In the genomic region with DNA sequence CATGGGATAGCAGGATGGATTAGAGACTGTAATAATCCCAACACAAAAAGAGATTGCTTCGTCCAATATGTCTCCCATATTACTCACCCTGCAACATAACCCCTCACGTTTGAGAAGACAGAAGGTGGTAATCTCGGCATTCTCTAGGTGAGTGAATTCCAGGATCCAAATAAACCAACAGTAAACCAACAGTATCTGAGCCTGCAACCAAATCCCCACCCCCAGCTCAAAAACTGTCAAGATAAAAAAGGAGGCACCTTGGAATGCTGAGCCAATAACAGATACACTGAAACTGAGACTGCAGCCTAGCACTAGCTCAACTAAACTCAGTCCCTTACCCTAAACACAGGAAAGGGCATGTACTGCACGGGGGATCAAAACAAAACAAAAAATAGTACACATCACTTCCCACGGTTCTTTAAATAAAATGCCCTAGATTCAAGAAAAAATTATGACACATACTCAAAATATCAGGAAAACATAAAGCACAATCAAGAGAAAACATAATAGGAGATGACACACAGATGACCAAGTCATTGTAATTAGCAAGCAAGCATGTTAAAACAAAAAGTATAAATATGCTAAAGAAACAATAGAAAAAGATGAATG, we compare ENCODE assay signal across 16 cellular contexts. TPM values are rescaled to one million over a fixed set of nuclear protein-coding genes. Genes with fewer than 3 reads are reported as not detected.
DNase-seq lines count a peak whose midpoint lies in the region; ATAC-seq and TF ChIP-seq lines count a peak whose summit lies in the region.
"Had no signal": no experiment of that assay in that cellular context is flagged by ENCODE, and none has a peak within 500 bp of the region (broad histone marks: within the 10 kb centered on the region; RNA-seq: fewer than 3 reads in every experiment).

No MANE protein-coding gene starts in this region.

- no peak overlapping the region for H2AFZ ChIP-seq in trophoblast cell (ENCODE audit: insufficient read depth, low read length, poor library complexity)

- no peak overlapping the region for H3K23ac ChIP-seq in trophoblast cell (ENCODE audit: low read length)

- H3K79me1 ChIP-seq in trophoblast cell (ENCODE audit: low read length) = no peaks in the 10 kb centered on the region

- no CpG with 5 or more reads among the region's 5 CpGs for WGBS in trophoblast cell (ENCODE audit: extremely low coverage, insufficient coverage, insufficient read length)

- no peaks in the 10 kb centered on the region for H3K27me3 ChIP-seq in trophoblast cell (ENCODE audit: insufficient read depth, low read length)
- H3K27me3 ChIP-seq: ovary, thyroid gland had no signal

- H3K27ac ChIP-seq in RWPE1 = no peak overlapping the region
- no peak overlapping the region for H3K27ac ChIP-seq in trophoblast cell (ENCODE audit: low read depth, low read length)
- H3K27ac ChIP-seq: 22Rv1, ovary, thyroid gland had no signal

- peaks cover 5 to 6% of the 10 kb centered on the region in 2 experiments for H3K4me1 ChIP-seq in trophoblast cell (ENCODE audit: control insufficient read depth in 1 of 2, insufficient read depth in 2 of 2, low read length in 2 of 2)
- H3K4me1 ChIP-seq: thyroid gland had no signal

- H2BK12ac ChIP-seq in trophoblast cell (ENCODE audit: low read length) = no peak overlapping the region

- H2BK120ac ChIP-seq in trophoblast cell (ENCODE audit: insufficient read depth, low read length, poor library complexity) = no peak overlapping the region

- H3K18ac ChIP-seq in trophoblast cell (ENCODE audit: low read length) = no peak overlapping the region

- H3K9me3 ChIP-seq in trophoblast cell (ENCODE audit: insufficient read depth, low read depth, low read length) = peaks cover 5% of the 10 kb centered on the region
- H3K9me3 ChIP-seq: ovary, thyroid gland had no signal

- no peak overlapping the region for H4K12ac ChIP-seq in trophoblast cell (ENCODE audit: low read depth, low read length)

- DNase-seq in NCI-H82 (lab: John Stamatoyannopoulos, UW) = peak; percentile 50
- DNase-seq in NCI-H82 treated with DMSO at 0.1 percent for 48 hours (lab: John Stamatoyannopoulos, UW; ENCODE audit: unreplicated experiment) = no peak
- peak; percentile 31 for DNase-seq in RWPE1 (ENCODE audit: low spot score)
- peak; percentile 83 for DNase-seq in dermis blood vessel endothelial cell
- DNase-seq in trophoblast cell = no peak
- DNase-seq in SIG-M5 treated with dmso at 0.1 percent for 504 hours (lab: John Stamatoyannopoulos, UW; ENCODE audit: unreplicated experiment) = no peak
- DNase-seq: activated naive CD4-positive, alpha-beta T cell treated with anti-CD3 and anti-CD28 coated beads, Interleukin-2, amount 10 ng/mL, durations not matched to agents 7 days and 5 days; NCI-H1436 treated with DMSO at 0.1 percent for 48 hours; NCI-H774; ovary; SHP77 treated with DMSO at 0.1 percent for 48 hours; stimulated activated CD4-positive, alpha-beta T cell treated with anti-CD3 and anti-CD28 coated beads, Interleukin-15, amount 100 ng/mL, for 24 hours; thyroid gland had no signal

- no peak overlapping the region for H3K4me3 ChIP-seq in trophoblast cell (ENCODE audit: low read depth, low read length)
- H3K4me3 ChIP-seq: ovary, thyroid gland had no signal

- ATAC-seq in HG02623 (IDR thresholded peaks at IDR 0.05; ENCODE audit: unreplicated experiment) (no peak), HG03378 (IDR thresholded peaks at IDR 0.05; ENCODE audit: unreplicated experiment) (no peak)

- no peak overlapping the region for H2BK5ac ChIP-seq in trophoblast cell (ENCODE audit: low read depth, low read length, poor library complexity)

- H4K8ac ChIP-seq in trophoblast cell (ENCODE audit: low read depth, low read length) = peak overlapping the region; percentile 28

- no peaks in the 10 kb centered on the region for H3K79me2 ChIP-seq in trophoblast cell (ENCODE audit: control insufficient read depth, insufficient read depth, low read length, poor library complexity)

- peaks cover 0 to 5% of the 10 kb centered on the region in 2 experiments for H3K36me3 ChIP-seq in trophoblast cell (ENCODE audit: control insufficient read depth in 1 of 2, insufficient read depth in 2 of 2, low read length in 2 of 2)
- H3K36me3 ChIP-seq: ovary, thyroid gland had no signal

- no peak overlapping the region for H3K4ac ChIP-seq in trophoblast cell (ENCODE audit: low read depth, low read length)

- H2AK5ac ChIP-seq in trophoblast cell (ENCODE audit: low read length) = no peak overlapping the region

- no peak overlapping the region for H3K4me2 ChIP-seq in trophoblast cell (ENCODE audit: low read length)

- no peak for TF ChIP-seq CTCF in RWPE1 (conservative IDR thresholded peaks at IDR 0.05; ENCODE audit: low read depth)

- no peak overlapping the region for H4K91ac ChIP-seq in trophoblast cell (ENCODE audit: low read depth, low read length)

- POLR2A ChIA-PET in RWPE1 (lab: Yijun Ruan, JAX; ENCODE audit: low non-redundant PET) = no interaction called here

- no peak overlapping the region for H3K14ac ChIP-seq in trophoblast cell (ENCODE audit: low read length)

- no peak overlapping the region for H3K9ac ChIP-seq in trophoblast cell (ENCODE audit: low read length)

- CTCF ChIA-PET in RWPE1 (lab: Yijun Ruan, JAX) = no interaction called here

RNA-seq across cellular contexts. Expression of a gene that starts 28.0 kb away (rescaled TPM):
- 6.7 and 7.8 TPM in 2 replicates for total RNA-seq in dermis blood vessel endothelial cell
- polyA plus RNA-seq in trophoblast cell (2013) = 4.9 and 5.0 TPM in 2 replicates

RNA-seq across cellular contexts. Expression of a gene that starts 29.3 kb away (rescaled TPM):
- total RNA-seq in dermis blood vessel endothelial cell = 33.5 and 50.4 TPM in 2 replicates
- 25.8 and 28.0 TPM in 2 replicates for polyA plus RNA-seq in trophoblast cell (2013)

Comparison
In these comparisons a context has a peak if more than half of its experiments do, and no peak if none do; other contexts are left out.
1. DNase-seq: peak in NCI-H82 (single experiment), RWPE1 (single experiment) and dermis blood vessel endothelial cell (single experiment); none in NCI-H82 treated with DMSO at 0.1 percent for 48 hours (single experiment), trophoblast cell (0 of 2) and SIG-M5 treated with dmso at 0.1 percent for 504 hours (single experiment).